ENCODE assay signal across 1 cellular context in the genomic region with DNA sequence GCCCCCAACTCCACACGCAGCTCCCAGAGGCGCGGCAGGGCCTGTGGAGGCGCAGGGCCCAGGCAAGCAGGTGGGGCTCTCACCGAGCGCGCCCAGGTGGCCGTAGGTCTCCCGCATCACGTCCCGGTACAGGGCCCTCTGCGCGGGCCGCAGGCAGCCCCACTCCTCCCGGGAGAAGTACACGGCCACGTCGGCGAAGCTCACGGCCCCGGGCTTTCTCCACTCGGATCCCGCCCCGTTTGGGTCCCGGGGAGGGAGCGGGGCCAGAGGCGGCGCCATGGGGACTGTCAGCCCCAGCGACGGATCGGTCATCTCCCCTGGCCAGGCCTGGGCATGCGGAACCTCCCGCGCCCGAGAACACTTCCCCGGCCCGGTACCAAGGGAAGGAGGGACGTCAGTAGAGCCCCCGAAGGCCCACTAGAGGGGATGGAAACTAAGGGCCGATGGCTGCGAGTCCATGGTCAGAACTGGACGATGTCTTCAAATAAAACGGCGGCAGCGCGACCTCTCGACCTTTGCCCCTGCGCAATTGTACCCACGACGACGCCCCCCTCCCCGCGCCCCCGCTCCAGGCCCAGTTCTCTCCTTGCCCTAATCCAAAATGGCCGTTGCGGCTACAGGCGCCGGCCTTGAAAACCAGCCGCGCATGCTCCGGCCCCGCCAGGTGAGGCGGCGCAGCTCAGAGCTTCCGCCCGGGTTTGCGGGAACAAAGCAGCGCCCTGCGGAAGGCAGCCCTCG.
TF ChIP-seq lines count a peak whose summit lies in the region.

A gene (minus strand): TSS at position 491 of the 738 bp plus-strand sequence. CDS start 179 bp downstream, at position 312.

TF ChIP-seq in SK-N-SH, 30 proteins besides CTCF, POLR2A, EP300 and RAD21 (continued from another document):
- TF ChIP-seq, protein P1, sequence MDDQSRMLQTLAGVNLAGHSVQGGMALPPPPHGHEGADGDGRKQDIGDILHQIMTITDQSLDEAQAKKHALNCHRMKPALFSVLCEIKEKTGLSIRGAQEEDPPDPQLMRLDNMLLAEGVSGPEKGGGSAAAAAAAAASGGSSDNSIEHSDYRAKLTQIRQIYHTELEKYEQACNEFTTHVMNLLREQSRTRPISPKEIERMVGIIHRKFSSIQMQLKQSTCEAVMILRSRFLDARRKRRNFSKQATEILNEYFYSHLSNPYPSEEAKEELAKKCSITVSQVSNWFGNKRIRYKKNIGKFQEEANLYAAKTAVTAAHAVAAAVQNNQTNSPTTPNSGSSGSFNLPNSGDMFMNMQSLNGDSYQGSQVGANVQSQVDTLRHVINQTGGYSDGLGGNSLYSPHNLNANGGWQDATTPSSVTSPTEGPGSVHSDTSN (IDR thresholded peaks at IDR 0.05) = no peak
- TF ChIP-seq, protein P2, sequence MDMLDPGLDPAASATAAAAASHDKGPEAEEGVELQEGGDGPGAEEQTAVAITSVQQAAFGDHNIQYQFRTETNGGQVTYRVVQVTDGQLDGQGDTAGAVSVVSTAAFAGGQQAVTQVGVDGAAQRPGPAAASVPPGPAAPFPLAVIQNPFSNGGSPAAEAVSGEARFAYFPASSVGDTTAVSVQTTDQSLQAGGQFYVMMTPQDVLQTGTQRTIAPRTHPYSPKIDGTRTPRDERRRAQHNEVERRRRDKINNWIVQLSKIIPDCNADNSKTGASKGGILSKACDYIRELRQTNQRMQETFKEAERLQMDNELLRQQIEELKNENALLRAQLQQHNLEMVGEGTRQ (IDR thresholded peaks at IDR 0.05; ENCODE audit: borderline replicate concordance, low read depth, low read length) = no peak
- TF ChIP-seq NRF1 (IDR thresholded peaks at IDR 0.05; ENCODE audit: low read depth, low read length) = peak; percentile 92
- TF ChIP-seq EZH2phosphoT487 (IDR thresholded peaks at IDR 0.05; ENCODE audit: borderline replicate concordance, low read depth) = no peak
- peak; percentile 97 for TF ChIP-seq ELF1 (IDR thresholded peaks at IDR 0.05)
- no peak for TF ChIP-seq MEF2A (IDR thresholded peaks at IDR 0.05; ENCODE audit: borderline replicate concordance, low read depth)
- TF ChIP-seq YY1 (IDR thresholded peaks at IDR 0.05; ENCODE audit: low read depth) = peak; percentile 100
- peak; percentile 44 for TF ChIP-seq TAF1 (IDR thresholded peaks at IDR 0.05; ENCODE audit: borderline replicate concordance, low read depth, low read length)
- TF ChIP-seq, protein P3, sequence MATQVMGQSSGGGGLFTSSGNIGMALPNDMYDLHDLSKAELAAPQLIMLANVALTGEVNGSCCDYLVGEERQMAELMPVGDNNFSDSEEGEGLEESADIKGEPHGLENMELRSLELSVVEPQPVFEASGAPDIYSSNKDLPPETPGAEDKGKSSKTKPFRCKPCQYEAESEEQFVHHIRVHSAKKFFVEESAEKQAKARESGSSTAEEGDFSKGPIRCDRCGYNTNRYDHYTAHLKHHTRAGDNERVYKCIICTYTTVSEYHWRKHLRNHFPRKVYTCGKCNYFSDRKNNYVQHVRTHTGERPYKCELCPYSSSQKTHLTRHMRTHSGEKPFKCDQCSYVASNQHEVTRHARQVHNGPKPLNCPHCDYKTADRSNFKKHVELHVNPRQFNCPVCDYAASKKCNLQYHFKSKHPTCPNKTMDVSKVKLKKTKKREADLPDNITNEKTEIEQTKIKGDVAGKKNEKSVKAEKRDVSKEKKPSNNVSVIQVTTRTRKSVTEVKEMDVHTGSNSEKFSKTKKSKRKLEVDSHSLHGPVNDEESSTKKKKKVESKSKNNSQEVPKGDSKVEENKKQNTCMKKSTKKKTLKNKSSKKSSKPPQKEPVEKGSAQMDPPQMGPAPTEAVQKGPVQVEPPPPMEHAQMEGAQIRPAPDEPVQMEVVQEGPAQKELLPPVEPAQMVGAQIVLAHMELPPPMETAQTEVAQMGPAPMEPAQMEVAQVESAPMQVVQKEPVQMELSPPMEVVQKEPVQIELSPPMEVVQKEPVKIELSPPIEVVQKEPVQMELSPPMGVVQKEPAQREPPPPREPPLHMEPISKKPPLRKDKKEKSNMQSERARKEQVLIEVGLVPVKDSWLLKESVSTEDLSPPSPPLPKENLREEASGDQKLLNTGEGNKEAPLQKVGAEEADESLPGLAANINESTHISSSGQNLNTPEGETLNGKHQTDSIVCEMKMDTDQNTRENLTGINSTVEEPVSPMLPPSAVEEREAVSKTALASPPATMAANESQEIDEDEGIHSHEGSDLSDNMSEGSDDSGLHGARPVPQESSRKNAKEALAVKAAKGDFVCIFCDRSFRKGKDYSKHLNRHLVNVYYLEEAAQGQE (IDR thresholded peaks at IDR 0.05; ENCODE audit: low read depth, low read length) = no peak
- TF ChIP-seq, protein P4, sequence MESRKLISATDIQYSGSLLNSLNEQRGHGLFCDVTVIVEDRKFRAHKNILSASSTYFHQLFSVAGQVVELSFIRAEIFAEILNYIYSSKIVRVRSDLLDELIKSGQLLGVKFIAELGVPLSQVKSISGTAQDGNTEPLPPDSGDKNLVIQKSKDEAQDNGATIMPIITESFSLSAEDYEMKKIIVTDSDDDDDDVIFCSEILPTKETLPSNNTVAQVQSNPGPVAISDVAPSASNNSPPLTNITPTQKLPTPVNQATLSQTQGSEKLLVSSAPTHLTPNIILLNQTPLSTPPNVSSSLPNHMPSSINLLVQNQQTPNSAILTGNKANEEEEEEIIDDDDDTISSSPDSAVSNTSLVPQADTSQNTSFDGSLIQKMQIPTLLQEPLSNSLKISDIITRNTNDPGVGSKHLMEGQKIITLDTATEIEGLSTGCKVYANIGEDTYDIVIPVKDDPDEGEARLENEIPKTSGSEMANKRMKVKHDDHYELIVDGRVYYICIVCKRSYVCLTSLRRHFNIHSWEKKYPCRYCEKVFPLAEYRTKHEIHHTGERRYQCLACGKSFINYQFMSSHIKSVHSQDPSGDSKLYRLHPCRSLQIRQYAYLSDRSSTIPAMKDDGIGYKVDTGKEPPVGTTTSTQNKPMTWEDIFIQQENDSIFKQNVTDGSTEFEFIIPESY (IDR thresholded peaks at IDR 0.05; ENCODE audit: borderline replicate concordance, low read depth) = 0 out of 2 replicates have a peak, but pooled peaks have one; percentile 51
- no peak for TF ChIP-seq GATA2 (CRISPR knock-in tag; IDR thresholded peaks at IDR 0.05)
- peak; percentile 86; the same call in 1 of the 2 replicates for TF ChIP-seq POLR2AphosphoS5 (IDR thresholded peaks at IDR 0.05; ENCODE audit: low read depth, low read length)
- TF ChIP-seq, protein P5, sequence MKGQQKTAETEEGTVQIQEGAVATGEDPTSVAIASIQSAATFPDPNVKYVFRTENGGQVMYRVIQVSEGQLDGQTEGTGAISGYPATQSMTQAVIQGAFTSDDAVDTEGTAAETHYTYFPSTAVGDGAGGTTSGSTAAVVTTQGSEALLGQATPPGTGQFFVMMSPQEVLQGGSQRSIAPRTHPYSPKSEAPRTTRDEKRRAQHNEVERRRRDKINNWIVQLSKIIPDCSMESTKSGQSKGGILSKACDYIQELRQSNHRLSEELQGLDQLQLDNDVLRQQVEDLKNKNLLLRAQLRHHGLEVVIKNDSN (IDR thresholded peaks at IDR 0.05; ENCODE audit: borderline replicate concordance, low read depth) = no peak
- peak; percentile 87 for TF ChIP-seq MXI1 (IDR thresholded peaks at IDR 0.05; ENCODE audit: low read depth, low read length)
- TF ChIP-seq SIN3A (IDR thresholded peaks at IDR 0.05; ENCODE audit: borderline replicate concordance, low read depth, low read length) = no peak; the same call in 1 of the 2 replicates
- 0 out of 2 replicates have a peak, but pooled peaks have one; percentile 21 for TF ChIP-seq NFIC (IDR thresholded peaks at IDR 0.05; ENCODE audit: borderline replicate concordance)
- no peak for TF ChIP-seq FOSL2 (IDR thresholded peaks at IDR 0.05; ENCODE audit: borderline replicate concordance, low read depth)
- TF ChIP-seq, protein P6, sequence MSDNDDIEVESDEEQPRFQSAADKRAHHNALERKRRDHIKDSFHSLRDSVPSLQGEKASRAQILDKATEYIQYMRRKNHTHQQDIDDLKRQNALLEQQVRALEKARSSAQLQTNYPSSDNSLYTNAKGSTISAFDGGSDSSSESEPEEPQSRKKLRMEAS (IDR thresholded peaks at IDR 0.05; ENCODE audit: low read depth) = peak; percentile 76
- no peak for TF ChIP-seq RXRA (IDR thresholded peaks at IDR 0.05; ENCODE audit: borderline replicate concordance, low read depth)
- peak; percentile 31; the same call in 1 of the 2 replicates for TF ChIP-seq FOXM1 (IDR thresholded peaks at IDR 0.05; ENCODE audit: low read depth)
